8 cellular contexts compared by ENCODE assay signal in genomic region chr15:100602064-100602821, GRCh38. TPM values are rescaled to one million over a fixed set of nuclear protein-coding genes. Genes with fewer than 3 reads are reported as not detected.
DNase-seq lines count a peak whose midpoint lies in the region; ATAC-seq and TF ChIP-seq lines count a peak whose summit lies in the region.

Gene ASB7 (plus strand): TSS chr15:100602589. CDS start chr15:100612217, 9,628 bp downstream.
Gene LINS1 (minus strand): TSS chr15:100602184. CDS start chr15:100580842, 21,342 bp downstream.

- H3K4me3 Mint-ChIP-seq in T-helper 2 cell treated with Interferon-gamma antibody and Interleukin-4, amounts not matched to agents 5 μg/mL and 100 μg/mL, for 36 hours, result no peak within 1 kb of the TSS

- peak within 1 kb of the TSS; percentile 97 for H3K27ac Mint-ChIP-seq in T-helper 2 cell treated with Interferon-gamma antibody and Interleukin-4, amounts not matched to agents 5 μg/mL and 100 μg/mL, for 36 hours

- H3K36me3 Mint-ChIP-seq in T-helper 2 cell treated with Interferon-gamma antibody and Interleukin-4, amounts not matched to agents 5 μg/mL and 100 μg/mL, for 36 hours (ENCODE audit: low read depth), result peaks cover 40% of the 10 kb centered on the region

- H3K4me3 ChIP-seq in ascending aorta (peak within 1 kb of the TSS; percentile 75 to 95), right cardiac atrium (ENCODE audit: low read length) (peak within 1 kb of the TSS; percentile 90), uterus (peak within 1 kb of the TSS; percentile 79 to 99)

- DNase-seq in NCI-H1930 (lab: John Stamatoyannopoulos, UW) (peak; percentile 96 to 97), ascending aorta (ENCODE audit: low spot score in 2 of 2) (peak; percentile 100), right cardiac atrium (peak; percentile 100), pulmonary artery endothelial cell (ENCODE audit: low read depth, low spot score) (peak; percentile 100), uterus (peak; percentile 100)
- peak; percentile 100 for DNase-seq in T-helper 2 cell treated with Interferon-gamma antibody and Interleukin-4, amounts not matched to agents 5 μg/mL and 100 μg/mL, for 36 hours (ENCODE audit: low spot score)

- H3K27ac ChIP-seq in ascending aorta (peak within 1 kb of the TSS; percentile 71 to 88), right cardiac atrium (ENCODE audit: low read length) (peak within 1 kb of the TSS; percentile 83), uterus (peak within 1 kb of the TSS; percentile 85 to 86)

- H3K27me3 ChIP-seq in ascending aorta (no peaks in the 10 kb centered on the region), right cardiac atrium (ENCODE audit: control insufficient read depth, insufficient read depth) (no peaks in the 10 kb centered on the region), uterus (no peaks in the 10 kb centered on the region)

- intact Hi-C loops in ascending aorta (cut with DNase I), result loop anchor here (1.0 to 10.0 kb wide), 6 partner anchors 120 to 1351 kb away; partner anchors contain the start of genes CHSY1, LRRC28, SELENOS and TM2D3
- intact Hi-C loops in right cardiac atrium (cut with DNase I), result no loop called here
- intact Hi-C loops in uterus (cut with DNase I; ENCODE audit: low total_unique reads), result no loop called here

- H3K9me3 Mint-ChIP-seq in T-helper 2 cell treated with Interferon-gamma antibody and Interleukin-4, amounts not matched to agents 5 μg/mL and 100 μg/mL, for 36 hours, result no peaks in the 10 kb centered on the region

- WGBS in right cardiac atrium, result under 1% methylated on average over 51 of the region's 51 CpGs

- TF ChIP-seq CTCF in ascending aorta (IDR thresholded peaks at IDR 0.05) (no peak), uterus (IDR thresholded peaks at IDR 0.05) (peak in 3 of 4 experiments; percentile 5 to 30 (median 23))

- H3K36me3 ChIP-seq in ascending aorta (no peaks in the 10 kb centered on the region), uterus (no peaks in the 10 kb centered on the region)

- peak; percentile 88 for ATAC-seq in GM18502 (IDR thresholded peaks at IDR 0.05; ENCODE audit: poor library complexity, unreplicated experiment)
- ATAC-seq in HG02970 (IDR thresholded peaks at IDR 0.05; ENCODE audit: low FRiP score, unreplicated experiment), result peak; percentile 93
- ATAC-seq in right cardiac atrium, result peak; percentile 99

- H3K9me3 ChIP-seq in ascending aorta, result no peaks in the 10 kb centered on the region
- no peaks in the 10 kb centered on the region for H3K9me3 ChIP-seq in right cardiac atrium (ENCODE audit: control insufficient read depth, low read length)
- H3K9me3 ChIP-seq in uterus, result no peaks in the 10 kb centered on the region

- TF ChIP-seq POLR2A in uterus (IDR thresholded peaks at IDR 0.05), result peak in 1 of 2 donors; percentile 36

- H3K4me1 Mint-ChIP-seq in T-helper 2 cell treated with Interferon-gamma antibody and Interleukin-4, amounts not matched to agents 5 μg/mL and 100 μg/mL, for 36 hours (ENCODE audit: low read depth), result peaks cover 42% of the 10 kb centered on the region

- H3K4me1 ChIP-seq in ascending aorta, result peaks cover 7 to 17% of the 10 kb centered on the region in 2 donors
- peaks cover 6% of the 10 kb centered on the region for H3K4me1 ChIP-seq in right cardiac atrium (ENCODE audit: control insufficient read depth, insufficient read depth, low read length)
- H3K4me1 ChIP-seq in uterus, result peaks cover 0 to 17% of the 10 kb centered on the region in 2 donors

- H3K27me3 Mint-ChIP-seq in T-helper 2 cell treated with Interferon-gamma antibody and Interleukin-4, amounts not matched to agents 5 μg/mL and 100 μg/mL, for 36 hours (ENCODE audit: low read depth), result no peaks in the 10 kb centered on the region

RNA-seq across cellular contexts. Expression of gene ASB7, which starts in this region (rescaled TPM):
- total RNA-seq in ascending aorta (9.3 TPM), right cardiac atrium (1 to 10 TPM; 6.3 to 9.3 (median 7.6) TPM), pulmonary artery endothelial cell (15.1 and 20.7 TPM in 2 replicates), uterus (10 to 100 TPM; 15.0 to 27.7 (median 22.7) TPM)
- 3.1 TPM for polyA plus RNA-seq in right cardiac atrium

RNA-seq across cellular contexts. Expression of gene LINS1, which starts in this region (rescaled TPM):
- total RNA-seq in ascending aorta, result 1.7 TPM
- 10 to 100 TPM in 3 of 4 donors, 1 to 10 TPM in 1; 9.4 to 13.6 (median 12.6) TPM for total RNA-seq in right cardiac atrium
- polyA plus RNA-seq in right cardiac atrium, result 5.0 TPM
- 6.7 and 15.2 TPM in 2 replicates for total RNA-seq in pulmonary artery endothelial cell
- 100 to 1,000 TPM in 1 of 4 donors, 10 to 100 TPM in 3; 17.4 to 108 (median 52.8) TPM for total RNA-seq in uterus

Comparison
In these comparisons a context has a peak if more than half of its experiments do, and no peak if none do; other contexts are left out.
1. Peak in every context shown above with its lines: DNase-seq, ATAC-seq, H3K4me3 ChIP-seq and H3K27ac ChIP-seq.
2. CTCF ChIP-seq: peak in uterus (3 of 4); none in ascending aorta (0 of 3).